In the genomic region with DNA sequence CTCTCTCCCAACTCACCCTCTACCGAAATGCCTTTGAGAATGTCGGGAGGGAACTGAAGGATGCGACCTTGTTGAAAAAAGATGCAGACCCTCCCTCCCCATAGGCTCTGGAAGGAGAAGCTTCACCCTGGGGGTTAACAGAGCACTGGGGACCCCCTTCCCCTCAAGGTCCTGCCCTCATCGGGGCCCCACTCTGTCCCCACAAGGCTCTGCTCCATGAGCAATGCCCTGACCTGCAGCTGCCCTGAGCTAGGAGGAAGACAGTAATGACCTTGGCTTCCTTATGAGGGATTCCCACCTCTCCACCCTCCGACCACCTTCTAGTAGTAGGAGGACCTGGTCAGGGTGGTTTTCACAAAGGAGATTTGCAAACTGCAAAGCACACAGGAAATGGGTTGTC, we compare ENCODE assay signal across 1 cellular context.
TF ChIP-seq lines count a peak whose summit lies in the region.

No MANE protein-coding gene starts in this region.

TF ChIP-seq in WTC11, 78 proteins besides CTCF, POLR2A, EP300 and RAD21 (continued from another document):
- TF ChIP-seq, protein P1, sequence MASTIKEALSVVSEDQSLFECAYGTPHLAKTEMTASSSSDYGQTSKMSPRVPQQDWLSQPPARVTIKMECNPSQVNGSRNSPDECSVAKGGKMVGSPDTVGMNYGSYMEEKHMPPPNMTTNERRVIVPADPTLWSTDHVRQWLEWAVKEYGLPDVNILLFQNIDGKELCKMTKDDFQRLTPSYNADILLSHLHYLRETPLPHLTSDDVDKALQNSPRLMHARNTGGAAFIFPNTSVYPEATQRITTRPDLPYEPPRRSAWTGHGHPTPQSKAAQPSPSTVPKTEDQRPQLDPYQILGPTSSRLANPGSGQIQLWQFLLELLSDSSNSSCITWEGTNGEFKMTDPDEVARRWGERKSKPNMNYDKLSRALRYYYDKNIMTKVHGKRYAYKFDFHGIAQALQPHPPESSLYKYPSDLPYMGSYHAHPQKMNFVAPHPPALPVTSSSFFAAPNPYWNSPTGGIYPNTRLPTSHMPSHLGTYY (CRISPR knock-in tag; IDR thresholded peaks at IDR 0.05), result no peak
- TF ChIP-seq, protein P2, sequence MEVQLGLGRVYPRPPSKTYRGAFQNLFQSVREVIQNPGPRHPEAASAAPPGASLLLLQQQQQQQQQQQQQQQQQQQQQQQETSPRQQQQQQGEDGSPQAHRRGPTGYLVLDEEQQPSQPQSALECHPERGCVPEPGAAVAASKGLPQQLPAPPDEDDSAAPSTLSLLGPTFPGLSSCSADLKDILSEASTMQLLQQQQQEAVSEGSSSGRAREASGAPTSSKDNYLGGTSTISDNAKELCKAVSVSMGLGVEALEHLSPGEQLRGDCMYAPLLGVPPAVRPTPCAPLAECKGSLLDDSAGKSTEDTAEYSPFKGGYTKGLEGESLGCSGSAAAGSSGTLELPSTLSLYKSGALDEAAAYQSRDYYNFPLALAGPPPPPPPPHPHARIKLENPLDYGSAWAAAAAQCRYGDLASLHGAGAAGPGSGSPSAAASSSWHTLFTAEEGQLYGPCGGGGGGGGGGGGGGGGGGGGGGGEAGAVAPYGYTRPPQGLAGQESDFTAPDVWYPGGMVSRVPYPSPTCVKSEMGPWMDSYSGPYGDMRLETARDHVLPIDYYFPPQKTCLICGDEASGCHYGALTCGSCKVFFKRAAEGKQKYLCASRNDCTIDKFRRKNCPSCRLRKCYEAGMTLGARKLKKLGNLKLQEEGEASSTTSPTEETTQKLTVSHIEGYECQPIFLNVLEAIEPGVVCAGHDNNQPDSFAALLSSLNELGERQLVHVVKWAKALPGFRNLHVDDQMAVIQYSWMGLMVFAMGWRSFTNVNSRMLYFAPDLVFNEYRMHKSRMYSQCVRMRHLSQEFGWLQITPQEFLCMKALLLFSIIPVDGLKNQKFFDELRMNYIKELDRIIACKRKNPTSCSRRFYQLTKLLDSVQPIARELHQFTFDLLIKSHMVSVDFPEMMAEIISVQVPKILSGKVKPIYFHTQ (CRISPR knock-in tag; IDR thresholded peaks at IDR 0.05), result no peak
- TF ChIP-seq, protein P3, sequence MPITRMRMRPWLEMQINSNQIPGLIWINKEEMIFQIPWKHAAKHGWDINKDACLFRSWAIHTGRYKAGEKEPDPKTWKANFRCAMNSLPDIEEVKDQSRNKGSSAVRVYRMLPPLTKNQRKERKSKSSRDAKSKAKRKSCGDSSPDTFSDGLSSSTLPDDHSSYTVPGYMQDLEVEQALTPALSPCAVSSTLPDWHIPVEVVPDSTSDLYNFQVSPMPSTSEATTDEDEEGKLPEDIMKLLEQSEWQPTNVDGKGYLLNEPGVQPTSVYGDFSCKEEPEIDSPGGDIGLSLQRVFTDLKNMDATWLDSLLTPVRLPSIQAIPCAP (CRISPR knock-in tag; IDR thresholded peaks at IDR 0.05), result no peak
- TF ChIP-seq ETV6 (CRISPR knock-in tag; IDR thresholded peaks at IDR 0.05) (no peak), RORB (CRISPR knock-in tag; IDR thresholded peaks at IDR 0.05) (no peak), RELA (CRISPR knock-in tag; IDR thresholded peaks at IDR 0.05; ENCODE audit: borderline replicate concordance) (no peak)
- TF ChIP-seq, protein P4, sequence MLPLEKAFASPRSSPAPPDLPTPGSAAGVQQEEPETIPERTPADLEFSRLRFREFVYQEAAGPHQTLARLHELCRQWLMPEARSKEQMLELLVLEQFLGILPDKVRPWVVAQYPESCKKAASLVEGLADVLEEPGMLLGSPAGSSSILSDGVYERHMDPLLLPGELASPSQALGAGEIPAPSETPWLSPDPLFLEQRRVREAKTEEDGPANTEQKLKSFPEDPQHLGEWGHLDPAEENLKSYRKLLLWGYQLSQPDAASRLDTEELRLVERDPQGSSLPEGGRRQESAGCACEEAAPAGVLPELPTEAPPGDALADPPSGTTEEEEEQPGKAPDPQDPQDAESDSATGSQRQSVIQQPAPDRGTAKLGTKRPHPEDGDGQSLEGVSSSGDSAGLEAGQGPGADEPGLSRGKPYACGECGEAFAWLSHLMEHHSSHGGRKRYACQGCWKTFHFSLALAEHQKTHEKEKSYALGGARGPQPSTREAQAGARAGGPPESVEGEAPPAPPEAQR (CRISPR knock-in tag; IDR thresholded peaks at IDR 0.05), result no peak
- TF ChIP-seq, protein P5, sequence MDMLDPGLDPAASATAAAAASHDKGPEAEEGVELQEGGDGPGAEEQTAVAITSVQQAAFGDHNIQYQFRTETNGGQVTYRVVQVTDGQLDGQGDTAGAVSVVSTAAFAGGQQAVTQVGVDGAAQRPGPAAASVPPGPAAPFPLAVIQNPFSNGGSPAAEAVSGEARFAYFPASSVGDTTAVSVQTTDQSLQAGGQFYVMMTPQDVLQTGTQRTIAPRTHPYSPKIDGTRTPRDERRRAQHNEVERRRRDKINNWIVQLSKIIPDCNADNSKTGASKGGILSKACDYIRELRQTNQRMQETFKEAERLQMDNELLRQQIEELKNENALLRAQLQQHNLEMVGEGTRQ (CRISPR knock-in tag; IDR thresholded peaks at IDR 0.05), result no peak
- TF ChIP-seq, protein P6, sequence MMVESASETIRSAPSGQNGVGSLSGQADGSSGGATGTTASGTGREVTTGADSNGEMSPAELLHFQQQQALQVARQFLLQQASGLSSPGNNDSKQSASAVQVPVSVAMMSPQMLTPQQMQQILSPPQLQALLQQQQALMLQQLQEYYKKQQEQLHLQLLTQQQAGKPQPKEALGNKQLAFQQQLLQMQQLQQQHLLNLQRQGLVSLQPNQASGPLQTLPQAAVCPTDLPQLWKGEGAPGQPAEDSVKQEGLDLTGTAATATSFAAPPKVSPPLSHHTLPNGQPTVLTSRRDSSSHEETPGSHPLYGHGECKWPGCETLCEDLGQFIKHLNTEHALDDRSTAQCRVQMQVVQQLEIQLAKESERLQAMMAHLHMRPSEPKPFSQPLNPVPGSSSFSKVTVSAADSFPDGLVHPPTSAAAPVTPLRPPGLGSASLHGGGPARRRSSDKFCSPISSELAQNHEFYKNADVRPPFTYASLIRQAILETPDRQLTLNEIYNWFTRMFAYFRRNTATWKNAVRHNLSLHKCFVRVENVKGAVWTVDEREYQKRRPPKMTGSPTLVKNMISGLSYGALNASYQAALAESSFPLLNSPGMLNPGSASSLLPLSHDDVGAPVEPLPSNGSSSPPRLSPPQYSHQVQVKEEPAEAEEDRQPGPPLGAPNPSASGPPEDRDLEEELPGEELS (CRISPR knock-in tag; IDR thresholded peaks at IDR 0.05), result no peak
